13 cellular contexts compared by ENCODE assay signal in the genomic region with DNA sequence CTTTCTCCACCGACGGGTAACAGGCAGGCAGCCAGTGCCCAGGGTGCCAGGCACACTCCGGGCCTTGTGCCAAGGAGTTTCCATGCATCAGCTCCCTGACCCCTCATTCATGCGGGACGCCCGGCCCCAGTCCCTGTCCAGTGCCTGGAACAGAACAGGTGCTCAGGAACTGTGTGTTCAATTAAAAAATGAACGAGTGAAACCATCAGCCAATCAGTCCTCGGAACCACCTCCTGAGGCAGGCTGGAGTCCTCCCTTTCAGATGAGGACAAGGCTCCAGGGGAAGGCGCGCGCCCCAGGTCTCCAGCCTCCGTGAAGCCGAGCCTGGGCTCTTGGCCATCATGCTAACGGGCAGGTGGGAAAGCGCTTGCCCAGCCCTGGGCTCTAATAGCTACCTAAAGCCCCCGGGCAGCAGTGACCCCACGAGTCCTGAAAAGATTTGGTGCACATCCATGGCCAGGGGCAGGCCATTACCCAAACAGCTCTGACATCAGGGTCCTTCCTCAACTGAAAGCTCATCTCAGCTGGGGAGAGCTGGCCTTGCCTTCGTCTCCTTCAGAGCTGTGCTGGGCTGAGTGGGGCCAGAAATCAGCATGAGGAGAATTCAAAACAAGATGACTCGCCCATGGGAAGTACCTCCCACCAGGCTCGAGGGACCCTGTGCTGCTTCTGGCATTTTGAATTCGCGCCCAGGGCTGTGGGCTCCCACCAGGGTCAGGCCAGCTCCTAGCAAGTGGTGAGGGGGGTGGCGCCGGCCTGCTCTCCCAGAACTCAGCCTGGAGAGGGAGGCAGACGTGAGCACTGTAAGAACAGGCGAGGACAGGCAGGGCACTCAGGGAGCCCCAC.
DNase-seq lines count a peak whose midpoint lies in the region; ATAC-seq lines count a peak whose summit lies in the region.
"Had no signal": no experiment of that assay in that cellular context is flagged by ENCODE, and none has a peak within 500 bp of the region (broad histone marks: within the 10 kb centered on the region; RNA-seq: fewer than 3 reads in every experiment).

No MANE protein-coding gene starts in this region.

- peaks cover 11 to 17% of the 10 kb centered on the region in 2 donors for H3K9me3 Mint-ChIP-seq in stimulated activated naive CD8-positive, alpha-beta T cell treated with anti-CD3 and anti-CD28 coated beads, Interleukin-15, amount 100 ng/mL, for 72 hours
- H3K9me3 Mint-ChIP-seq in activated T-cell treated with anti-CD3 and anti-CD28 coated beads, Interleukin-2, amount 50 U/mL, for 72 hours: peaks cover 4 to 13% of the 10 kb centered on the region in 2 donors

- peak; percentile 60 to 62 for ATAC-seq in right cardiac atrium
- peak; percentile 32 for ATAC-seq in stimulated activated naive CD8-positive, alpha-beta T cell treated with anti-CD3 and anti-CD28 coated beads, Interleukin-15, amount 100 ng/mL, for 72 hours
- no peak for ATAC-seq in activated T-cell treated with anti-CD3 and anti-CD28 coated beads, Interleukin-2, amount 50 U/mL, for 72 hours (replicated peaks in 1 of 2)
- ATAC-seq: A549 had no signal

- peak overlapping the region in 1 of 2 donors; percentile 81 for H3K27ac Mint-ChIP-seq in stimulated activated naive CD8-positive, alpha-beta T cell treated with anti-CD3 and anti-CD28 coated beads, Interleukin-15, amount 100 ng/mL, for 72 hours
- H3K27ac Mint-ChIP-seq in activated T-cell treated with anti-CD3 and anti-CD28 coated beads, Interleukin-2, amount 50 U/mL, for 72 hours: no peak overlapping the region
- H3K27ac Mint-ChIP-seq: activated naive CD4-positive, alpha-beta T cell treated with anti-CD3 and anti-CD28 coated beads, Interleukin-2, amount 50 U/mL, for 24 hours had no signal

- H3K27me3 ChIP-seq in right cardiac atrium (ENCODE audit: control insufficient read depth, insufficient read depth): no peaks in the 10 kb centered on the region

- DNase-seq in activated CD4-positive, CD25-positive, alpha-beta regulatory T cell treated with anti-CD3 and anti-CD28 coated beads, Interleukin-2, amount 50 U/mL, for 72 hours: peak; percentile 26
- DNase-seq in activated CD4-positive, CD25-positive, alpha-beta regulatory T cell (lab: John Stamatoyannopoulos, UW): no peak
- peak; percentile 10 for DNase-seq in amniotic epithelial cell (ENCODE audit: low read depth)
- peak in 2 of 3 donors; percentile 61 to 68 for DNase-seq in right cardiac atrium
- no peak for DNase-seq in stimulated activated naive CD8-positive, alpha-beta T cell treated with anti-CD3 and anti-CD28 coated beads, Interleukin-15, amount 100 ng/mL, for 72 hours
- no peak for DNase-seq in amniotic stem cell (lab: John Stamatoyannopoulos, UW)
- no peak for DNase-seq in NCI-H128 (lab: John Stamatoyannopoulos, UW; ENCODE audit: unreplicated experiment)
- DNase-seq in activated T-cell treated with anti-CD3 and anti-CD28 coated beads, Interleukin-2, amount 50 U/mL, for 72 hours: no peak
- DNase-seq: NCI-H1417; stimulated activated CD4-positive, alpha-beta T cell treated with anti-CD3 and anti-CD28 coated beads, Interleukin-1b, Interleukin-23, amount 100 ng/mL, for 48 hours; WERI-Rb-1 had no signal

- no peaks in the 10 kb centered on the region for H3K27me3 Mint-ChIP-seq in stimulated activated naive CD8-positive, alpha-beta T cell treated with anti-CD3 and anti-CD28 coated beads, Interleukin-15, amount 100 ng/mL, for 72 hours
- no peaks in the 10 kb centered on the region for H3K27me3 Mint-ChIP-seq in activated T-cell treated with anti-CD3 and anti-CD28 coated beads, Interleukin-2, amount 50 U/mL, for 72 hours (ENCODE audit: low read depth)
- H3K27me3 Mint-ChIP-seq: activated naive CD4-positive, alpha-beta T cell treated with anti-CD3 and anti-CD28 coated beads, Interleukin-2, amount 50 U/mL, for 24 hours had no signal

- WGBS in right cardiac atrium: 84% methylated on average over 26 of the region's 26 CpGs

- H3K4me1 Mint-ChIP-seq in stimulated activated naive CD8-positive, alpha-beta T cell treated with anti-CD3 and anti-CD28 coated beads, Interleukin-15, amount 100 ng/mL, for 72 hours: peaks cover 44% of the 10 kb centered on the region
- peaks cover 27% of the 10 kb centered on the region for H3K4me1 Mint-ChIP-seq in activated T-cell treated with anti-CD3 and anti-CD28 coated beads, Interleukin-2, amount 50 U/mL, for 72 hours (ENCODE audit: low read depth)

- H3K9me3 ChIP-seq in right cardiac atrium (ENCODE audit: control insufficient read depth, low read length): no peaks in the 10 kb centered on the region

- H3K4me3 ChIP-seq in right cardiac atrium (ENCODE audit: low read length): no peak overlapping the region
- H3K4me3 ChIP-seq: A549 had no signal

- H3K4me1 ChIP-seq in right cardiac atrium (ENCODE audit: control insufficient read depth, insufficient read depth, low read length): peaks cover 2% of the 10 kb centered on the region
- H3K4me1 ChIP-seq: A549 had no signal

- peaks cover 14 to 21% of the 10 kb centered on the region in 2 donors for H3K36me3 Mint-ChIP-seq in activated T-cell treated with anti-CD3 and anti-CD28 coated beads, Interleukin-2, amount 50 U/mL, for 72 hours (ENCODE audit: insufficient read depth in 2 of 2)

- intact Hi-C loops in right cardiac atrium (cut with DNase I): no loop called here

- H3K27ac ChIP-seq in right cardiac atrium (ENCODE audit: low read length): no peak overlapping the region
- H3K27ac ChIP-seq: A549, WERI-Rb-1 had no signal

- no peak overlapping the region for H3K4me3 Mint-ChIP-seq in stimulated activated naive CD8-positive, alpha-beta T cell treated with anti-CD3 and anti-CD28 coated beads, Interleukin-15, amount 100 ng/mL, for 72 hours
- no peak overlapping the region for H3K4me3 Mint-ChIP-seq in activated T-cell treated with anti-CD3 and anti-CD28 coated beads, Interleukin-2, amount 50 U/mL, for 72 hours

Comparison
In these comparisons a context has a peak if more than half of its experiments do, and no peak if none do; other contexts are left out.
1. DNase-seq: peak in activated CD4-positive, CD25-positive, alpha-beta regulatory T cell treated with anti-CD3 and anti-CD28 coated beads, Interleukin-2, amount 50 U/mL, for 72 hours (single experiment), amniotic epithelial cell (single experiment) and right cardiac atrium (2 of 3); none in activated CD4-positive, CD25-positive, alpha-beta regulatory T cell (0 of 4), stimulated activated naive CD8-positive, alpha-beta T cell treated with anti-CD3 and anti-CD28 coated beads, Interleukin-15, amount 100 ng/mL, for 72 hours (0 of 2), amniotic stem cell (single experiment), NCI-H128 (single experiment) and activated T-cell treated with anti-CD3 and anti-CD28 coated beads, Interleukin-2, amount 50 U/mL, for 72 hours (0 of 2).
2. ATAC-seq: peak in right cardiac atrium (2 of 2) and stimulated activated naive CD8-positive, alpha-beta T cell treated with anti-CD3 and anti-CD28 coated beads, Interleukin-15, amount 100 ng/mL, for 72 hours (single experiment); none in activated T-cell treated with anti-CD3 and anti-CD28 coated beads, Interleukin-2, amount 50 U/mL, for 72 hours (0 of 2).